In the genomic region with DNA sequence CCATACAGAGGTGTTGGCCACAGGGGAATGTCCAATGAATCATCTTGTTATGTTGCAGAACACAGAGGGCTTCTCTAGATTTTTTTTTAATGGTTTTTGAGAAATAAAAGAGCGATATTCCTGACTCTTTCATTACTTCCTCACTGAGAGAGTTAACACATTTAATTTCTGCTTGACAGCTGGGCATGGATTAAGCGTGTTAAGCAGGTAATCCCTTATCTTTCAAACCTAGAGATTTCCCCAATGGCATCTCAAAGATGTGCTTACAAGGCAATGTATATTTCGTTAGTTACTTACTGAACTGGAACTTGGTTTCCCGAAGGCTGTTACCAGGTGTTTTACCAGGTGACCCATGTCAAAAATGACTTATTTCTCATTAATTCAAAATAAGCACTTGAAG, we compare ENCODE assay signal across 1 cellular context.
TF ChIP-seq lines count a peak whose summit lies in the region.

No MANE protein-coding gene starts in this region.

TF ChIP-seq in GM23338, 12 proteins besides CTCF, POLR2A, EP300 and RAD21 (continued from another document):
- no peak for TF ChIP-seq REST (IDR thresholded peaks at IDR 0.05; ENCODE audit: unreplicated experiment)
- TF ChIP-seq POLR2AphosphoS5 (IDR thresholded peaks at IDR 0.05; ENCODE audit: low read depth) = no peak
- no peak for TF ChIP-seq ZNF331 (CRISPR knock-in tag; IDR thresholded peaks at IDR 0.05; ENCODE audit: low read depth)
- TF ChIP-seq JUNB (IDR thresholded peaks at IDR 0.05; ENCODE audit: unreplicated experiment) = no peak
- TF ChIP-seq, protein P1, sequence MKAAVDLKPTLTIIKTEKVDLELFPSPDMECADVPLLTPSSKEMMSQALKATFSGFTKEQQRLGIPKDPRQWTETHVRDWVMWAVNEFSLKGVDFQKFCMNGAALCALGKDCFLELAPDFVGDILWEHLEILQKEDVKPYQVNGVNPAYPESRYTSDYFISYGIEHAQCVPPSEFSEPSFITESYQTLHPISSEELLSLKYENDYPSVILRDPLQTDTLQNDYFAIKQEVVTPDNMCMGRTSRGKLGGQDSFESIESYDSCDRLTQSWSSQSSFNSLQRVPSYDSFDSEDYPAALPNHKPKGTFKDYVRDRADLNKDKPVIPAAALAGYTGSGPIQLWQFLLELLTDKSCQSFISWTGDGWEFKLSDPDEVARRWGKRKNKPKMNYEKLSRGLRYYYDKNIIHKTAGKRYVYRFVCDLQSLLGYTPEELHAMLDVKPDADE (IDR thresholded peaks at IDR 0.05) = no peak
- no peak for TF ChIP-seq ZNF114 (CRISPR knock-in tag; IDR thresholded peaks at IDR 0.05)
- no peak for TF ChIP-seq EZH2 (IDR thresholded peaks at IDR 0.05; ENCODE audit: low read depth, unreplicated experiment)
- no peak for TF ChIP-seq CREB1 (CRISPR knock-in tag; IDR thresholded peaks at IDR 0.05; ENCODE audit: low read depth)
TF ChIP-seq in GM23338: peak in this region for 0.
